5 cellular contexts compared by ENCODE assay signal in the genomic region with DNA sequence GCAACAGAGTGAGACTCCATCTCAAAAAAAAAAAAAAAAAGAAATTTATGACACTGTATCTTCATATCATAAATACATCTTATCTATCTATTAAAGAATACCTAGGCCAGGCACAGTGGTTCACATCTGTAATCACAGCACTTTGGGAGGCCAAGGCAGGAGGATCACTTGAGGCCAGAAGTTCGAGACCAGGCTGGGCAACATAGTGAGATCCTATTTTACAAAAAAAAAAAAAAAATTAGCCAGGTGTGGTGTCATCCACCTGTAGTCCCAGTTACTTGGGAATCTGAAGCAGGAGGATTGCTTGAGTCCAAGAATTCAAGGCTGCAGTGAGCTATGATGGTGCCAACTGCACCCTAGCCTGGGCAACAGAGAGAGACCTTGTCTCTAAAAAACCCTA.
"Had no signal": no experiment of that assay in that cellular context is flagged by ENCODE, and none has a peak within 500 bp of the region (broad histone marks: within the 10 kb centered on the region; RNA-seq: fewer than 3 reads in every experiment).

No MANE protein-coding gene starts in this region.

- H3K36me3 ChIP-seq: MG63, WERI-Rb-1 had no signal

- H3K4me3 ChIP-seq: MG63 had no signal

- H3K27me3 ChIP-seq: MG63 had no signal

- H3K9me3 ChIP-seq: MG63 had no signal

- FAIRE-seq: bronchial epithelial cell had no signal

- DNase-seq: cerebellar nuclear complex, NCI-H2029 treated with DMSO at 0.1 percent for 48 hours had no signal

- H3K27ac ChIP-seq: WERI-Rb-1 had no signal
